In genomic region chr5:150642567-150642927, GRCh38 we compare ENCODE assay signal across 8 cellular contexts. TPM values are rescaled to one million over a fixed set of nuclear protein-coding genes. Genes with fewer than 3 reads are reported as not detected.
DNase-seq lines count a peak whose midpoint lies in the region; ATAC-seq and TF ChIP-seq lines count a peak whose summit lies in the region.

No MANE protein-coding gene starts in this region.

- DNase-seq in DMS79 treated with DMSO at 0.1 percent for 48 hours (lab: John Stamatoyannopoulos, UW), result peak; percentile 8
- DNase-seq in DMS79 (lab: John Stamatoyannopoulos, UW), result no peak
- no peak for DNase-seq in coronary artery (ENCODE audit: low spot score)
- peak; percentile 85 for DNase-seq in lung (ENCODE audit: low spot score)
- peak; percentile 85 to 93 for DNase-seq in uterus
- no peak for DNase-seq in activated CD4-positive, CD25-positive, alpha-beta regulatory T cell treated with anti-CD3 and anti-CD28 coated beads, Interleukin-2, amount 50 U/mL, for 72 hours
- no peak for DNase-seq in middle frontal gyrus (ENCODE audit: extremely low spot score, low spot score)

- H3K27me3 ChIP-seq in lung (ENCODE audit: control insufficient read depth, insufficient read depth), result no peaks in the 10 kb centered on the region
- no peaks in the 10 kb centered on the region for H3K27me3 ChIP-seq in uterus

- H3K36me3 ChIP-seq in lung (ENCODE audit: control insufficient read depth in 2 of 2, insufficient read depth in 2 of 2, low read length in 2 of 2) (no peaks in the 10 kb centered on the region), uterus (no peaks in the 10 kb centered on the region)

- no peak for TF ChIP-seq POLR2A in uterus (IDR thresholded peaks at IDR 0.05)

- 42 to 69% methylated on average over 5 of the region's 5 CpGs for WGBS in lung, 2 donors

- peaks cover 24 to 36% of the 10 kb centered on the region in 2 donors for H3K4me1 ChIP-seq in lung (ENCODE audit: control insufficient read depth in 2 of 2, insufficient read depth in 2 of 2, low read length in 2 of 2)
- peaks cover 43 to 54% of the 10 kb centered on the region in 2 donors for H3K4me1 ChIP-seq in uterus

- H3K4me3 ChIP-seq in coronary artery (peak overlapping the region; percentile 58), lung (no peak overlapping the region), uterus (no peak overlapping the region)

- ATAC-seq in lung (ENCODE audit: insufficient read depth, low FRiP score), result peak; percentile 10
- ATAC-seq in HG03520 (IDR thresholded peaks at IDR 0.05; ENCODE audit: unreplicated experiment), result no peak

- intact Hi-C loops in uterus (cut with DNase I; ENCODE audit: low total_unique reads), result no loop called here

- H3K27ac ChIP-seq in coronary artery, result peak overlapping the region; percentile 96 to 99
- H3K27ac ChIP-seq in lung (ENCODE audit: low read depth in 1 of 2, low read length in 1 of 2), result peak overlapping the region; percentile 86 to 94
- H3K27ac ChIP-seq in uterus, result peak overlapping the region; percentile 94

- TF ChIP-seq CTCF in coronary artery (IDR thresholded peaks at IDR 0.05), result no peak
- no peak for TF ChIP-seq CTCF in lung (IDR thresholded peaks at IDR 0.05; ENCODE audit: control extremely low read depth, extremely low read depth)
- TF ChIP-seq CTCF in uterus (IDR thresholded peaks at IDR 0.05), result no peak

- H3K9me3 ChIP-seq in lung (ENCODE audit: control insufficient read depth in 2 of 2, insufficient read depth in 1 of 2, low read length in 1 of 2), result no peaks in the 10 kb centered on the region
- no peaks in the 10 kb centered on the region for H3K9me3 ChIP-seq in uterus

RNA-seq across cellular contexts. Expression of gene SYNPO, which starts 2.1 kb away (rescaled TPM):
- 100 to 1,000 TPM in 1 of 2 donors, 10 to 100 TPM in 1; 10.3 to 111 TPM for total RNA-seq in lung
- 10 to 100 TPM; 41.0 to 43.8 TPM for polyA plus RNA-seq in lung
- total RNA-seq in uterus, result 100 to 1,000 TPM in 1 of 4 donors, 10 to 100 TPM in 1, 1 to 10 TPM in 2; 3.6 to 146 (median 10.6) TPM

RNA-seq across cellular contexts. Expression of gene MYOZ3, which starts 18.5 kb away (rescaled TPM):
- total RNA-seq in lung (1 to 10 TPM in 1 of 2 donors, under 1 TPM in 1; 0.55 to 2.4 TPM), uterus (10 to 100 TPM in 1 of 4 donors, 1 to 10 TPM in 2, not detected in 1; 3.2 to 69.1 (median 3.4) TPM)
- polyA plus RNA-seq in lung, result under 1 TPM; 0.39 to 0.40 TPM

RNA-seq across cellular contexts. Expression of gene RBM22, which starts 58.3 kb away (rescaled TPM):
- total RNA-seq in lung, result 10 to 100 TPM; 41.9 to 49.9 TPM
- polyA plus RNA-seq in lung, result 10 to 100 TPM; 27.2 to 35.4 TPM
- 10 to 100 TPM; 38.2 to 58.4 (median 43.2) TPM for total RNA-seq in uterus

Comparison
In these comparisons a context has a peak if more than half of its experiments do, and no peak if none do; other contexts are left out.
1. DNase-seq: peak in DMS79 treated with DMSO at 0.1 percent for 48 hours (single experiment), lung (single experiment) and uterus (2 of 2); none in DMS79 (single experiment), coronary artery (single experiment), activated CD4-positive, CD25-positive, alpha-beta regulatory T cell treated with anti-CD3 and anti-CD28 coated beads, Interleukin-2, amount 50 U/mL, for 72 hours (single experiment) and middle frontal gyrus (single experiment).
2. Peak in every context shown above with its lines, with median percentiles within 50 percentile points of each other: H3K27ac ChIP-seq.